7 cellular contexts compared by ENCODE assay signal in the genomic region with DNA sequence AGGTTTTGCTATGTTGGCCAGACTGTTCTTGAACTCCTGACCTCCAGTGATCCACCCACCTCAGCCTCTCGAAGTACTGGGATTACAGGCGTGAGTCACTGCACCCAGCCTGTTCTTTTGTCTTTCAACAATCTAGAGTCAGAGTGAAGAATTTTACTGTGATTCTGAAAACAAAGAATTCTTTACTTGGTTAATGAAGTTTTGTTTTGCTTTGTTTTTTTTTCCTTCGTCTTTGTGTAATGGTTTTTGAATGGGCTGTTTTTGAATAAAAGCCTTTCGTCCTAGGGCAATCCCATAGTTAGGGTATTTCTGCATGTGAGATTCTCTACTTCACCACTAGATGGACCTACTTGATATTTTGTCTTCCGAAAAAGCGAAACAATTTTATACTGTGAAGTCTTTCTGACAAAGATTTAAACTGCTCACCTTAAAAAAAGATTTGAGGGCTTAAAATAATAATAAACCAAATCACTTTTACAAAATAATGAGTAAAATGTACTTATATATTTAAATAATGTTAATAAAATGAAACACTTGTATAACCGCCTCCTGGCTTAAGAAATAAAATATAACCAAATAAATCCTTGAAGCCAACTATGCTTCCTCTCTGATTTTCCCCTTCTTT. TPM values are rescaled to one million over a fixed set of nuclear protein-coding genes. Genes with fewer than 3 reads are reported as not detected.
A peak's percentile ranks its signal among the peaks of the same experiment; 100 is the strongest.
DNase-seq lines count a peak whose midpoint lies in the region; ATAC-seq and TF ChIP-seq lines count a peak whose summit lies in the region.

No MANE protein-coding gene starts in this region.

- H2AFZ ChIP-seq in GM23338 (no peak overlapping the region), mammary epithelial cell (ENCODE audit: low read depth, low read length) (peak overlapping the region; percentile 48)

- H3K4me2 ChIP-seq in GM23338 (no peak overlapping the region), mammary epithelial cell (ENCODE audit: insufficient read depth, low read depth, low read length) (peak overlapping the region; percentile 64)

- no peak for TF ChIP-seq EP300 in upper lobe of left lung (IDR thresholded peaks at IDR 0.05)

- peaks cover 5% of the 10 kb centered on the region for H3K27me3 Mint-ChIP-seq in GM23338 (ENCODE audit: insufficient read depth, low read depth, poor library complexity)

- dilution Hi-C loops in mammary epithelial cell (cut with HindIII; ENCODE audit: low sequenced_read_pairs), result no loop called here

- TF ChIP-seq CTCF in GM23338 (conservative IDR thresholded peaks at IDR 0.05; ENCODE audit: low read depth in 2 of 2), result peak; percentile 55 to 76
- peak; percentile 71 to 76 for TF ChIP-seq CTCF in mammary epithelial cell (conservative IDR thresholded peaks at IDR 0.05 in 1 of 2, IDR thresholded peaks at IDR 0.05 in 1 of 2; ENCODE audit: extremely low read depth in 1 of 2, insufficient read depth in 1 of 2, low read depth in 1 of 2, low read length in 2 of 2)
- TF ChIP-seq CTCF in upper lobe of left lung (IDR thresholded peaks at IDR 0.05), result peak; percentile 47 to 78 (median 73)

- in situ Hi-C loops in mammary epithelial cell (cut with MboI; ENCODE audit: low sequenced_read_pairs in 2 of 2), result no loop called here

- peaks cover 5% of the 10 kb centered on the region for H3K9me3 Mint-ChIP-seq in GM23338

- intact Hi-C loops in mammary epithelial cell (cut with micrococcal nuclease), result loop anchor here (1.0 kb wide), 2 partner anchors 43 to 342 kb away; partner anchors contain the start of gene SC5D

- no peaks in the 10 kb centered on the region for H3F3A ChIP-seq in GM23338 (replicated peaks; ENCODE audit: low read depth)

- no peak overlapping the region for H3K4me3 Mint-ChIP-seq in GM23338

- H4K20me1 ChIP-seq in GM23338 (replicated peaks; ENCODE audit: insufficient read depth) (no peaks in the 10 kb centered on the region), mammary epithelial cell (ENCODE audit: insufficient read depth, low read length) (no peaks in the 10 kb centered on the region)

- H3K27me3 ChIP-seq in GM23338 (ENCODE audit: insufficient read depth) (no peaks in the 10 kb centered on the region), mammary epithelial cell (ENCODE audit: insufficient read depth, low read length) (no peaks in the 10 kb centered on the region), upper lobe of left lung (no peaks in the 10 kb centered on the region)

- H3K36me3 Mint-ChIP-seq in GM23338 (ENCODE audit: low read depth), result peaks cover 9% of the 10 kb centered on the region; the same call in 2 of the 3 replicates

- H3K9me3 ChIP-seq in mammary epithelial cell (replicated peaks; ENCODE audit: insufficient read depth, low read length) (no peaks in the 10 kb centered on the region), upper lobe of left lung (no peaks in the 10 kb centered on the region)

- no peaks in the 10 kb centered on the region for H3K79me2 ChIP-seq in GM23338 (replicated peaks; ENCODE audit: insufficient read depth)
- H3K79me2 ChIP-seq in mammary epithelial cell (ENCODE audit: insufficient read depth, low read length), result no peaks in the 10 kb centered on the region

- H3K4me3 ChIP-seq in GM23338, result no peak overlapping the region
- H3K4me3 ChIP-seq in mammary epithelial cell (replicated peaks in 1 of 3; ENCODE audit: insufficient read depth in 1 of 3, low read depth in 2 of 3, low read length in 3 of 3), result peak overlapping the region in 1 of 3 experiments; percentile 25
- H3K4me3 ChIP-seq in upper lobe of left lung, result no peak overlapping the region

- no peaks in the 10 kb centered on the region for H3K36me3 ChIP-seq in GM23338 (ENCODE audit: insufficient read depth)
- H3K36me3 ChIP-seq in mammary epithelial cell (ENCODE audit: insufficient read depth, low read length), result no peaks in the 10 kb centered on the region
- H3K36me3 ChIP-seq in upper lobe of left lung, result no peaks in the 10 kb centered on the region

- ATAC-seq in GM23338, result peak; percentile 66
- ATAC-seq in upper lobe of left lung (ENCODE audit: low FRiP score in 2 of 2), result peak in 1 of 2 donors; percentile 87
- ATAC-seq in HG03045 (IDR thresholded peaks at IDR 0.05; ENCODE audit: unreplicated experiment), result no peak

- CTCF ChIA-PET in mammary epithelial cell (lab: Charles Lee; ENCODE audit: low non-redundant PET), result no interaction called here

- H3K9me2 ChIP-seq in GM23338 (ENCODE audit: insufficient read depth), result no peaks in the 10 kb centered on the region

- H3K27ac ChIP-seq in GM23338 (ENCODE audit: low read depth), result no peak overlapping the region
- no peak overlapping the region for H3K27ac ChIP-seq in mammary epithelial cell (ENCODE audit: insufficient read depth, low read depth, low read length)
- H3K27ac ChIP-seq in upper lobe of left lung, result no peak overlapping the region

- peaks cover 12% of the 10 kb centered on the region; the same call in 2 of the 3 replicates for H3K4me1 Mint-ChIP-seq in GM23338

- no peaks in the 10 kb centered on the region for H3K4me1 ChIP-seq in GM23338 (ENCODE audit: insufficient read depth)
- peaks cover 11% of the 10 kb centered on the region for H3K4me1 ChIP-seq in mammary epithelial cell (ENCODE audit: insufficient read depth, low read length)
- H3K4me1 ChIP-seq in upper lobe of left lung, result peaks cover 0 to 4% (median 2%) of the 10 kb centered on the region in 4 donors

- no TSS peak for BruUV-seq in mammary epithelial cell (replicated peaks; lab: Mats Ljungman, UMichigan)

- DNase-seq in DMS53 treated with DMSO at 0.1 percent for 48 hours (lab: John Stamatoyannopoulos, UW; ENCODE audit: unreplicated experiment) (peak; percentile 67), GM23338 (ENCODE audit: low spot score) (peak; percentile 77), NCI-H526 (lab: John Stamatoyannopoulos, UW) (peak; percentile 34 to 86), mammary epithelial cell (peak; percentile 79), kidney glomerular epithelial cell (lab: John Stamatoyannopoulos, UW) (peak; percentile 33), upper lobe of left lung (peak in 1 of 2 donors; percentile 37)

- TF ChIP-seq POLR2A in upper lobe of left lung (IDR thresholded peaks at IDR 0.05), result no peak

- 25% methylated on average over 7 of the region's 7 CpGs for WGBS in mammary epithelial cell (ENCODE audit: low coverage, missing lambda C conversion rate)
- WGBS in upper lobe of left lung, 2 donors, result 32 to 33% methylated on average over 7 of the region's 7 CpGs

- no peak overlapping the region for H3K9ac ChIP-seq in mammary epithelial cell (ENCODE audit: insufficient read depth, low read length)

- H3K27ac Mint-ChIP-seq in GM23338, result no peak overlapping the region

TF ChIP-seq in GM23338, 12 proteins besides CTCF, POLR2A, EP300 and RAD21 (continues in another document):
- TF ChIP-seq, protein P1, sequence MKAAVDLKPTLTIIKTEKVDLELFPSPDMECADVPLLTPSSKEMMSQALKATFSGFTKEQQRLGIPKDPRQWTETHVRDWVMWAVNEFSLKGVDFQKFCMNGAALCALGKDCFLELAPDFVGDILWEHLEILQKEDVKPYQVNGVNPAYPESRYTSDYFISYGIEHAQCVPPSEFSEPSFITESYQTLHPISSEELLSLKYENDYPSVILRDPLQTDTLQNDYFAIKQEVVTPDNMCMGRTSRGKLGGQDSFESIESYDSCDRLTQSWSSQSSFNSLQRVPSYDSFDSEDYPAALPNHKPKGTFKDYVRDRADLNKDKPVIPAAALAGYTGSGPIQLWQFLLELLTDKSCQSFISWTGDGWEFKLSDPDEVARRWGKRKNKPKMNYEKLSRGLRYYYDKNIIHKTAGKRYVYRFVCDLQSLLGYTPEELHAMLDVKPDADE (IDR thresholded peaks at IDR 0.05), result no peak

RNA-seq across cellular contexts. Expression of gene SC5D, which starts 43.4 kb away (rescaled TPM):
- total RNA-seq in GM23338 (2014; rRNA removed; shearing (Covaris generic)), result 118 and 138 TPM in 2 replicates
- polyA plus RNA-seq in GM23338 (2016; fragmentation: Nextera tagmentation; extraction: Ambion mirVana) (66.7 and 79.0 TPM in 2 replicates), mammary epithelial cell (74.0 TPM)
- total RNA-seq in mammary epithelial cell (10 to 100 TPM; 64.4 to 67.8 TPM), upper lobe of left lung (10 to 100 TPM in 5 of 6 donors, 1 to 10 TPM in 1; 9.4 to 79.9 (median 48.8) TPM)
- polyA minus RNA-seq in mammary epithelial cell, result 209 TPM
